In the genomic region with DNA sequence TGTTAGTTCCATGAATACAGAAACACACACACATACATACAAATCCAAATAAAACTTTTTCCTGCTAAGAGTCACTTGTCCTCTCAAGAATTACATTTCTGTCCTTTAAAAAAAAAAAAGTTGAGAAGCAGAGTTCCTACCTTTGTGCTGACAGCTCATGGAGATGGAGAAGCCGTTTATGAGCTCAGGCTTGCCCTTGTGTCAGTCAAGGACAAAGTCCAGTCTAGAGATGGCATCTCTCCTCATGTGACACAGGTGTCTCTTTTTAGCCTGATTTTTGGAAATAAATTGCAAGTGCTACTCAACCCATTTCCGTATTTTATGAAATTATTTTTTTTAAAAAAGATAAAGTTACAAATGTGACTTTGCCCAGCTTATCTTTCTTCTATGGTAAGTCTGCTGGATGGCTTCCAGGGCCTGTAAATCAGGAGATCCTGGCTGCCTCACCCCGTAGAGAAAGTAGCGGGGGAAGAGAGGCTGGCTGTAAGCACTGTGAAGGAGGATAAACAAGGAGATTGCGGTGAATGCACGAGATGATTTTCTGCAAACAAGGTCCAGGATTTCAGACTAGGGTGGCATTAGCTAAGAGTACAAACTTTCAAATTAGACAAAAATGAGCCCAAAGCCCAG, we compare ENCODE assay signal across 24 cellular contexts.
A peak's percentile ranks its signal among the peaks of the same experiment; 100 is the strongest.
DNase-seq lines count a peak whose midpoint lies in the region; ATAC-seq, FAIRE-seq and TF ChIP-seq lines count a peak whose summit lies in the region.
"Had no signal": no experiment of that assay in that cellular context is flagged by ENCODE, and none has a peak within 500 bp of the region (broad histone marks: within the 10 kb centered on the region; RNA-seq: fewer than 3 reads in every experiment).

No MANE protein-coding gene starts in this region.

- no peaks in the 10 kb centered on the region for H3K79me2 ChIP-seq in HepG2 (ENCODE audit: insufficient read depth, low read length)

- POLR2A ChIA-PET in HepG2 (lab: Yijun Ruan, JAX) = no interaction called here

- DNase-seq in M059J (ENCODE audit: low read depth) (peak; percentile 5), HepG2 (ENCODE audit: low spot score) (no peak), stomach (peak; percentile 53), inferior parietal cortex (ENCODE audit: extremely low spot score) (no peak), T-helper 1 cell (no peak), islet precursor cell (no peak), NCI-H146 treated with DMSO at 0.1 percent for 48 hours (lab: John Stamatoyannopoulos, UW; ENCODE audit: unreplicated experiment) (no peak)
- DNase-seq: activated CD4-positive, CD25-positive, alpha-beta regulatory T cell; activated CD8-positive, alpha-beta memory T cell treated with anti-CD3 and anti-CD28 coated beads for 24 hours; activated T-cell treated with anti-CD3 and anti-CD28 coated beads, Interleukin-2, amount 50 U/mL, for 72 hours; AML-193; brain microvascular endothelial cell; KBM-7; mammary epithelial cell; NCI-H2081 treated with DMSO at 0.1 percent for 48 hours; NCI-H524; nephron progenitor cell; SHP77 treated with DMSO at 0.1 percent for 48 hours; stimulated activated naive CD8-positive, alpha-beta T cell treated with anti-CD3 and anti-CD28 coated beads, Interleukin-15, Interleukin-2, amounts not matched to agents 100 U/mL and 50 U/mL, for 24 hours; T-helper 17 cell had no signal

- H3K9me3 ChIP-seq in HepG2 (ENCODE audit: low read length) = no peaks in the 10 kb centered on the region
- H3K9me3 ChIP-seq in stomach = no peaks in the 10 kb centered on the region

- H3K27me3 ChIP-seq in HepG2 (ENCODE audit: control insufficient read depth in 1 of 2, insufficient read depth in 2 of 2, low read length in 2 of 2) (no peaks in the 10 kb centered on the region; a peak in 1 of 5 replicates), stomach (no peaks in the 10 kb centered on the region)
- H3K27me3 ChIP-seq: brain microvascular endothelial cell had no signal

- H3K27ac ChIP-seq in HepG2 (ENCODE audit: extremely low read length, insufficient read depth, low read length) = no peak overlapping the region
- no peak overlapping the region for H3K27ac ChIP-seq in stomach
- H3K27ac ChIP-seq: brain microvascular endothelial cell, HL-60 had no signal

- in situ Hi-C loops in HepG2 (cut with HindIII; ENCODE audit: extremely low pct_ligation_motif_present, low pct_unique_long_range_greater_than_20kb) = no loop called here

- TF ChIP-seq EP300 in HepG2 (IDR thresholded peaks at IDR 0.05; ENCODE audit: low read depth in 2 of 2, low read length in 2 of 2) (no peak), HepG2 (CRISPR knock-in tag; IDR thresholded peaks at IDR 0.05; ENCODE audit: borderline replicate concordance) (no peak), stomach (IDR thresholded peaks at IDR 0.05) (no peak)

- TF ChIP-seq POLR2A in HepG2 (IDR thresholded peaks at IDR 0.05; ENCODE audit: insufficient read depth in 1 of 2, low read depth in 2 of 2, low read length in 2 of 2) = no peak
- TF ChIP-seq POLR2A in stomach (IDR thresholded peaks at IDR 0.05) = no peak

- 5% methylated on average over 6 of the region's 6 CpGs for WGBS in HepG2 (ENCODE audit: low lambda C conversion rate)
- 21 to 45% (median 29%) methylated on average over 6 of the region's 6 CpGs for WGBS in stomach, 5 donors

- no peak for ATAC-seq in HepG2
- ATAC-seq: activated T-cell treated with anti-CD3 and anti-CD28 coated beads, Interleukin-2, amount 50 U/mL, for 72 hours; stimulated activated naive CD8-positive, alpha-beta T cell treated with anti-CD3 and anti-CD28 coated beads, Interleukin-15, Interleukin-2, amounts not matched to agents 100 U/mL and 50 U/mL, for 24 hours; T-helper 17 cell had no signal

- no peak for TF ChIP-seq RAD21 in HepG2 (CRISPR knock-in tag; IDR thresholded peaks at IDR 0.05)

- no peak overlapping the region for H3K4me2 ChIP-seq in HepG2 (ENCODE audit: low read depth, low read length)

- H3K4me3 ChIP-seq in HepG2 (replicated peaks in 1 of 3; ENCODE audit: insufficient read depth in 1 of 3, low read depth in 2 of 3, low read length in 3 of 3) (no peak overlapping the region), stomach (no peak overlapping the region)

- intact Hi-C loops in HepG2 (cut with micrococcal nuclease; ENCODE audit: unreplicated experiment) = no loop called here
- intact Hi-C loops in stomach (cut with DNase I; ENCODE audit: low total_unique reads) = no loop called here

- peak; percentile 24 for FAIRE-seq in colon (lab: Jason Lieb, UNC)
- no peak for FAIRE-seq in HepG2 (lab: Jason Lieb, UNC)
- FAIRE-seq: GM19239, H54 had no signal

- CTCF ChIA-PET in HepG2 (lab: Yijun Ruan, JAX; ENCODE audit: low intra/inter-chr PET ratio, low total read pairs) = no interaction called here

- TF ChIP-seq CTCF in HepG2 (CRISPR knock-in tag; IDR thresholded peaks at IDR 0.05) = no peak
- no peak for TF ChIP-seq CTCF in stomach (IDR thresholded peaks at IDR 0.05)

- H3K4me1 ChIP-seq in HepG2 (ENCODE audit: insufficient read depth, low read length) (no peaks in the 10 kb centered on the region), stomach (peaks cover 0 to 5% (median 0%) of the 10 kb centered on the region in 4 donors)

- BruUV-seq in HepG2 (replicated peaks; lab: Mats Ljungman, UMichigan) = no TSS peak

- no peaks in the 10 kb centered on the region for H4K20me1 ChIP-seq in HepG2 (ENCODE audit: insufficient read depth, low read length)

- H3K36me3 ChIP-seq in HepG2 (replicated peaks in 1 of 2; ENCODE audit: control insufficient read depth in 1 of 2, insufficient read depth in 2 of 2, low read length in 2 of 2) (no peaks in the 10 kb centered on the region), stomach (no peaks in the 10 kb centered on the region)
- H3K36me3 ChIP-seq: brain microvascular endothelial cell had no signal

- H3K9ac ChIP-seq in HepG2 (ENCODE audit: insufficient read depth, low read depth, low read length) = no peak overlapping the region

- no peak overlapping the region for H2AFZ ChIP-seq in HepG2 (ENCODE audit: low read length)

TF ChIP-seq in HepG2, 621 proteins besides CTCF, POLR2A, EP300 and RAD21:
- no peak for TF ChIP-seq PRDM4 (CRISPR knock-in tag; IDR thresholded peaks at IDR 0.05; ENCODE audit: borderline replicate concordance)
- no peak for TF ChIP-seq ZBTB14 (CRISPR knock-in tag; IDR thresholded peaks at IDR 0.05)
- TF ChIP-seq HNF4A (CRISPR knock-in tag; IDR thresholded peaks at IDR 0.05) = peak; percentile 40
- TF ChIP-seq ZBTB21 (CRISPR knock-in tag; IDR thresholded peaks at IDR 0.05) = no peak
- no peak for TF ChIP-seq CERS6 (CRISPR knock-in tag; IDR thresholded peaks at IDR 0.05)

Comparison
In these comparisons a context has a peak if more than half of its experiments do, and no peak if none do; other contexts are left out.
1. DNase-seq: peak in M059J (single experiment) and stomach (single experiment); none in HepG2 (single experiment), inferior parietal cortex (single experiment), T-helper 1 cell (0 of 5), islet precursor cell (single experiment) and NCI-H146 treated with DMSO at 0.1 percent for 48 hours (single experiment).